Comparison of ENCODE assay signal across 8 cellular contexts in the genomic region with DNA sequence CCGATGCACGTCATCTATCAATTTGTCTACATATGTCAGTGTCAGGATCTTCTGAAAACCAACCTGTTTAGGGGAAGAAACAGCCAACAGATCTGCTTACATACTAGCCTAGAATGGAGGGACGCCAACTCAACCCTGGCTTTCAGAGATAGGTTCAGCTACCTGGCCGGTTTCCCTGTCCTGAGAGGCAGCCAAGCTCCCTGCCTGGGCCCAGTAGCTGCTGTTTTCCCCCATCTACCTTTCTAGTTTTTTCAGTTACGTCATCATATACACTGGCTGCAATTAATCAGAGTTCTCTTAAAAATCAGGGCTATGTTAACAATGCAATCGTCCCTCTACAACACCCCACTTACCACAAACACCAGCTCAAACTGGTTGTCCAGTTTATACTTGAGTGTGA. TPM values are rescaled to one million over a fixed set of nuclear protein-coding genes. Genes with fewer than 3 reads are reported as not detected.
A peak's percentile ranks its signal among the peaks of the same experiment; 100 is the strongest.
DNase-seq lines count a peak whose midpoint lies in the region; ATAC-seq and TF ChIP-seq lines count a peak whose summit lies in the region.
"Had no signal": no experiment of that assay in that cellular context is flagged by ENCODE, and none has a peak within 500 bp of the region (broad histone marks: within the 10 kb centered on the region; RNA-seq: fewer than 3 reads in every experiment).

No MANE protein-coding gene starts in this region.

- H3K4me1 Mint-ChIP-seq in HFFc6 (ENCODE audit: low read depth): peaks cover 29% of the 10 kb centered on the region
- peaks cover 28% of the 10 kb centered on the region for H3K4me1 Mint-ChIP-seq in activated T-helper 2 cell treated with anti-CD3 and anti-CD28 coated beads, Interferon-gamma antibody, Interleukin-2, Interleukin-4, amounts not matched to agents 10 μg/mL and 5 μg/mL and 100 μg/mL, durations not matched to agents 14 hours and 24 hours and 36 hours (ENCODE audit: low read depth)
- H3K4me1 Mint-ChIP-seq in stimulated activated naive B cell treated with anti-CD40 and anti-IgM and Interleukin-4, amounts not matched to agents 10 μg/mL and 1 μg/mL and 100 μg/mL, for 72 hours: peaks cover 26 to 41% of the 10 kb centered on the region in 2 donors

- H3K4me3 Mint-ChIP-seq in HFFc6: peak overlapping the region; percentile 99
- peak overlapping the region; percentile 94 for H3K4me3 Mint-ChIP-seq in activated T-helper 2 cell treated with anti-CD3 and anti-CD28 coated beads, Interferon-gamma antibody, Interleukin-2, Interleukin-4, amounts not matched to agents 10 μg/mL and 5 μg/mL and 100 μg/mL, durations not matched to agents 14 hours and 24 hours and 36 hours (ENCODE audit: low read depth)
- H3K4me3 Mint-ChIP-seq in stimulated activated naive B cell treated with anti-CD40 and anti-IgM and Interleukin-4, amounts not matched to agents 10 μg/mL and 1 μg/mL and 100 μg/mL, for 72 hours: peak overlapping the region; percentile 98

- intact Hi-C loops in activated T-helper 2 cell treated with anti-CD3 and anti-CD28 coated beads, Interferon-gamma antibody, Interleukin-2, Interleukin-4, amounts not matched to agents 10 μg/mL and 5 μg/mL and 100 μg/mL, durations not matched to agents 14 hours and 24 hours and 36 hours (cut with micrococcal nuclease): loop anchor here (2.0 to 5.0 kb wide), 2 partner anchors 205 to 365 kb away; a partner anchor contains a TSS

- H3K9me3 Mint-ChIP-seq in HFFc6: no peaks in the 10 kb centered on the region
- H3K9me3 Mint-ChIP-seq in activated T-helper 2 cell treated with anti-CD3 and anti-CD28 coated beads, Interferon-gamma antibody, Interleukin-2, Interleukin-4, amounts not matched to agents 10 μg/mL and 5 μg/mL and 100 μg/mL, durations not matched to agents 14 hours and 24 hours and 36 hours: no peaks in the 10 kb centered on the region
- no peaks in the 10 kb centered on the region for H3K9me3 Mint-ChIP-seq in stimulated activated naive B cell treated with anti-CD40 and anti-IgM and Interleukin-4, amounts not matched to agents 10 μg/mL and 1 μg/mL and 100 μg/mL, for 72 hours

- no peak for TF ChIP-seq CTCF in HFFc6 (IDR thresholded peaks at IDR 0.05)

- peaks cover 53% of the 10 kb centered on the region for H3K36me3 Mint-ChIP-seq in HFFc6 (ENCODE audit: low read depth)
- H3K36me3 Mint-ChIP-seq in activated T-helper 2 cell treated with anti-CD3 and anti-CD28 coated beads, Interferon-gamma antibody, Interleukin-2, Interleukin-4, amounts not matched to agents 10 μg/mL and 5 μg/mL and 100 μg/mL, durations not matched to agents 14 hours and 24 hours and 36 hours (ENCODE audit: low read depth): peaks cover 57% of the 10 kb centered on the region
- H3K36me3 Mint-ChIP-seq in stimulated activated naive B cell treated with anti-CD40 and anti-IgM and Interleukin-4, amounts not matched to agents 10 μg/mL and 1 μg/mL and 100 μg/mL, for 72 hours: peaks cover 32 to 71% of the 10 kb centered on the region in 2 donors

- DNase-seq in HFFc6: no peak
- no peak for DNase-seq in activated T-helper 2 cell treated with anti-CD3 and anti-CD28 coated beads, Interferon-gamma antibody, Interleukin-2, Interleukin-4, amounts not matched to agents 10 μg/mL and 5 μg/mL and 100 μg/mL, durations not matched to agents 14 hours and 24 hours and 36 hours (ENCODE audit: low spot score)
- DNase-seq in stimulated activated naive B cell treated with anti-CD40 and anti-IgM and Interleukin-4, amounts not matched to agents 10 μg/mL and 1 μg/mL and 100 μg/mL, for 72 hours: no peak
- no peak for DNase-seq in NOMO-1 treated with DMSO at 0.1 percent for 48 hours (lab: John Stamatoyannopoulos, UW; ENCODE audit: unreplicated experiment)
- DNase-seq in RPMI8226: no peak
- DNase-seq: stimulated activated CD8-positive, alpha-beta memory T cell treated with anti-CD3 and anti-CD28 coated beads, Interleukin-4, amount 100 ng/mL, for 48 hours had no signal

- peak overlapping the region; percentile 5 for H3K27ac ChIP-seq in iPS-18a (ENCODE audit: low read length)

- H3K27me3 ChIP-seq in iPS-18a (ENCODE audit: control insufficient read depth, insufficient read depth, low read length): no peaks in the 10 kb centered on the region

- H3K9ac ChIP-seq in iPS-18a (ENCODE audit: low read length): peak overlapping the region; percentile 78

- H3K27me3 Mint-ChIP-seq in HFFc6 (ENCODE audit: insufficient read depth): peaks cover 4% of the 10 kb centered on the region; the same call in 1 of the 2 replicates
- H3K27me3 Mint-ChIP-seq in activated T-helper 2 cell treated with anti-CD3 and anti-CD28 coated beads, Interferon-gamma antibody, Interleukin-2, Interleukin-4, amounts not matched to agents 10 μg/mL and 5 μg/mL and 100 μg/mL, durations not matched to agents 14 hours and 24 hours and 36 hours (ENCODE audit: low read depth): no peaks in the 10 kb centered on the region
- H3K27me3 Mint-ChIP-seq in stimulated activated naive B cell treated with anti-CD40 and anti-IgM and Interleukin-4, amounts not matched to agents 10 μg/mL and 1 μg/mL and 100 μg/mL, for 72 hours: no peaks in the 10 kb centered on the region

- H3K27ac Mint-ChIP-seq in HFFc6: peak overlapping the region; percentile 98
- H3K27ac Mint-ChIP-seq in activated T-helper 2 cell treated with anti-CD3 and anti-CD28 coated beads, Interferon-gamma antibody, Interleukin-2, Interleukin-4, amounts not matched to agents 10 μg/mL and 5 μg/mL and 100 μg/mL, durations not matched to agents 14 hours and 24 hours and 36 hours: peak overlapping the region; percentile 97
- H3K27ac Mint-ChIP-seq in stimulated activated naive B cell treated with anti-CD40 and anti-IgM and Interleukin-4, amounts not matched to agents 10 μg/mL and 1 μg/mL and 100 μg/mL, for 72 hours: peak overlapping the region; percentile 99

- peaks cover 52% of the 10 kb centered on the region for H3K36me3 ChIP-seq in iPS-18a (ENCODE audit: control insufficient read depth, low read depth, low read length)

- peaks cover 4% of the 10 kb centered on the region for H3K4me1 ChIP-seq in iPS-18a (ENCODE audit: control insufficient read depth, low read depth, low read length)

- no peak for ATAC-seq in stimulated activated naive B cell treated with anti-CD40 and anti-IgM and Interleukin-4, amounts not matched to agents 10 μg/mL and 1 μg/mL and 100 μg/mL, for 72 hours (replicated peaks)
- no peak for ATAC-seq in GM19324 (IDR thresholded peaks at IDR 0.05; ENCODE audit: low FRiP score, unreplicated experiment)

- H3K4me3 ChIP-seq in iPS-18a (ENCODE audit: low read length): peak overlapping the region; percentile 84

- no peaks in the 10 kb centered on the region for H3K9me3 ChIP-seq in iPS-18a (ENCODE audit: control insufficient read depth, low read depth, low read length)

RNA-seq across cellular contexts. Expression of a gene that starts 1.0 kb away (rescaled TPM):
- total RNA-seq in HFFc6 (2021; fragmentation: NEBNext Ultra II Directional; extraction: Animal tissue kit (Norgen Biotek cat#: 25700)): 100 to 1,000 TPM; 153 to 177 (median 162) TPM
- total RNA-seq in activated T-helper 2 cell treated with anti-CD3 and anti-CD28 coated beads, Interferon-gamma antibody, Interleukin-2, Interleukin-4, amounts not matched to agents 10 μg/mL and 5 μg/mL and 100 μg/mL, durations not matched to agents 14 hours and 24 hours and 36 hours: 175 and 177 TPM in 2 replicates

RNA-seq across cellular contexts. Expression of a gene that starts 1.3 kb away (rescaled TPM):
- total RNA-seq in HFFc6 (2021; fragmentation: NEBNext Ultra II Directional; extraction: Animal tissue kit (Norgen Biotek cat#: 25700)): 10 to 100 TPM; 10.4 to 15.9 (median 14.9) TPM
- 48.7 and 52.3 TPM in 2 replicates for total RNA-seq in activated T-helper 2 cell treated with anti-CD3 and anti-CD28 coated beads, Interferon-gamma antibody, Interleukin-2, Interleukin-4, amounts not matched to agents 10 μg/mL and 5 μg/mL and 100 μg/mL, durations not matched to agents 14 hours and 24 hours and 36 hours

RNA-seq across cellular contexts. Expression of a gene that starts 15.2 kb away (rescaled TPM):
- total RNA-seq in HFFc6 (2021; fragmentation: NEBNext Ultra II Directional; extraction: Animal tissue kit (Norgen Biotek cat#: 25700)): 1 to 10 TPM; 7.6 to 9.7 (median 8.2) TPM
- total RNA-seq in activated T-helper 2 cell treated with anti-CD3 and anti-CD28 coated beads, Interferon-gamma antibody, Interleukin-2, Interleukin-4, amounts not matched to agents 10 μg/mL and 5 μg/mL and 100 μg/mL, durations not matched to agents 14 hours and 24 hours and 36 hours: 15.9 TPM in 2 replicates

RNA-seq across cellular contexts. Expression of a gene that starts 36.2 kb away (rescaled TPM):
- 10 to 100 TPM; 19.0 to 26.6 (median 24.3) TPM for total RNA-seq in HFFc6 (2021; fragmentation: NEBNext Ultra II Directional; extraction: Animal tissue kit (Norgen Biotek cat#: 25700))
- total RNA-seq in activated T-helper 2 cell treated with anti-CD3 and anti-CD28 coated beads, Interferon-gamma antibody, Interleukin-2, Interleukin-4, amounts not matched to agents 10 μg/mL and 5 μg/mL and 100 μg/mL, durations not matched to agents 14 hours and 24 hours and 36 hours: 39.8 and 42.1 TPM in 2 replicates

RNA-seq across cellular contexts. Expression of a gene that starts 56.1 kb away (rescaled TPM):
- 10 to 100 TPM; 16.4 to 19.6 (median 17.8) TPM for total RNA-seq in HFFc6 (2021; fragmentation: NEBNext Ultra II Directional; extraction: Animal tissue kit (Norgen Biotek cat#: 25700))
- total RNA-seq in activated T-helper 2 cell treated with anti-CD3 and anti-CD28 coated beads, Interferon-gamma antibody, Interleukin-2, Interleukin-4, amounts not matched to agents 10 μg/mL and 5 μg/mL and 100 μg/mL, durations not matched to agents 14 hours and 24 hours and 36 hours: 11.6 and 11.7 TPM in 2 replicates
